Comparison of ENCODE assay signal across 24 cellular contexts in genomic region chr2:194214192-194214591, GRCh38.
"Had no signal": no experiment of that assay in that cellular context is flagged by ENCODE, and none has a peak within 500 bp of the region (broad histone marks: within the 10 kb centered on the region; RNA-seq: fewer than 3 reads in every experiment).

No MANE protein-coding gene starts in this region.

- H3K9me3 ChIP-seq: colonic mucosa, esophagus muscularis mucosa, esophagus squamous epithelium, gastrocnemius medialis, gastroesophageal sphincter had no signal

- ATAC-seq: esophagus mucosa, foreskin keratinocyte, gastrocnemius medialis, gastroesophageal sphincter, heart left ventricle, heart right ventricle had no signal

- H3K27ac Mint-ChIP-seq: dendritic cell treated with granulocyte-macrophage colony-stimulating factor and Interleukin-4, amounts not matched to agents 40 ng/mL and 50 ng/mL, for 4 days; endodermal cell had no signal

- H3K4me1 ChIP-seq: colonic mucosa, esophagus muscularis mucosa, esophagus squamous epithelium, foreskin keratinocyte, gastrocnemius medialis, gastroesophageal sphincter, heart left ventricle, heart right ventricle had no signal

- H3K4me3 ChIP-seq: colonic mucosa, coronary artery, dorsolateral prefrontal cortex, esophagus muscularis mucosa, esophagus squamous epithelium, gastrocnemius medialis, gastroesophageal sphincter, heart left ventricle, heart right ventricle had no signal

- H3K4me3 Mint-ChIP-seq: dendritic cell treated with granulocyte-macrophage colony-stimulating factor and Interleukin-4, amounts not matched to agents 40 ng/mL and 50 ng/mL, for 4 days; endodermal cell had no signal

- DNase-seq: colonic mucosa; cortex of kidney; dermis blood vessel endothelial cell; dorsolateral prefrontal cortex; effector CD4-positive, alpha-beta T cell; effector CD8-positive, alpha-beta T cell; effector memory CD4-positive, alpha-beta T cell; endodermal cell; erythroblast; esophagus squamous epithelium; foreskin fibroblast; foreskin keratinocyte; foreskin melanocyte; gastrocnemius medialis; glutamatergic neuron; head of caudate nucleus; heart left ventricle; heart right ventricle had no signal

- H3K9me3 Mint-ChIP-seq: endodermal cell had no signal

- H3K27me3 Mint-ChIP-seq: dendritic cell treated with granulocyte-macrophage colony-stimulating factor and Interleukin-4, amounts not matched to agents 40 ng/mL and 50 ng/mL, for 4 days had no signal

- H3K27me3 ChIP-seq: colonic mucosa, esophagus muscularis mucosa, esophagus squamous epithelium, foreskin keratinocyte, gastrocnemius medialis, gastroesophageal sphincter, heart right ventricle had no signal

- H3K27ac ChIP-seq: colonic mucosa, coronary artery, dorsolateral prefrontal cortex, epithelial cell of prostate, esophagus muscularis mucosa, esophagus squamous epithelium, foreskin keratinocyte, gastrocnemius medialis, gastroesophageal sphincter, heart left ventricle, heart right ventricle had no signal

- H3K36me3 ChIP-seq: colonic mucosa, esophagus muscularis mucosa, esophagus squamous epithelium, gastrocnemius medialis, gastroesophageal sphincter, heart left ventricle, heart right ventricle had no signal
